In the genomic region with DNA sequence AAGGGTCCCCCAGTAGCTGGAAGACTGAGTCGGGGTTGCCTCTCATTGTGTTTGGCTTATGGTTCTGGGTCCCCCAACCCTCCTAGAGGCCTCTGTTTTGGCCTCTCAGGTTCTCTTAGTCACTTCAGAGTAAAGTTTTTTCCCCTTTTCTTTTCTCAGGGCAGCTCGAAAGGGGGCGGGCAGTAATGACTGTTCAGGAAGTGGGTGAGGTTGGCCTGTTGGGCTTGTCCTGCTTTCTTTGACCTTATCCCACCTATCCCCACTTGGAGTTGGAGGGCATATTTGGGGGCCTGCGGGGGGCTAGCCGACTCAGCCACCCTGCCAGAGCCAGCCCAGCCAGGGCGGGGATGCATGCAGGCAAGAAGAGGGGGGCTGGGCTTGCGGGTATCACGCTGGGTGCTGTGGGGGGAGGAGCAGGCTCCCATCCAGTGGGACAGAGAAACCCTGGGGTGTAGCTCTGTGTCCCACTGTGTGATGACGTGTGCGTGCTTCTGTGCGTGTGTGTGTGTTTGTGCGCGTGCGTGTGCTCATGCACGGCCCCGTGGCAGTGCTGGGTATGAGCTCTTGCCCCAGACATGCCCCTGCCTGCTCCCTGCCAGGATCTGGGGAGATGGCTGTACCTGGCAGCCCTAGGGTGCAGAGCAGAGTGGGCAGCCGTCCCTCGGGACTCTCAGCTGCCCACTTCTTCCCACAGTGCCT, we compare ENCODE assay signal across 7 cellular contexts. TPM values are rescaled to one million over a fixed set of nuclear protein-coding genes. Genes with fewer than 3 reads are reported as not detected.
DNase-seq lines count a peak whose midpoint lies in the region; ATAC-seq, FAIRE-seq and TF ChIP-seq lines count a peak whose summit lies in the region.

No MANE protein-coding gene starts in this region.

- CTCF ChIA-PET in PC-9 (lab: Charles Lee): interaction anchor here (0.5 kb wide), 1 partner anchor 12 kb away, joined by 13 read pairs; no protein-coding TSS in a partner anchor

- POLR2A ChIA-PET in PC-9 (lab: Charles Lee; ENCODE audit: unreplicated experiment): interaction anchor here (0.6 to 1.4 kb wide), 2 partner anchors 9 to 28 kb away, joined by 3 to 7 read pairs; a partner anchor contains a TSS

- H3K9me3 ChIP-seq in PC-9 (ENCODE audit: insufficient read depth, low read depth) (no peaks in the 10 kb centered on the region), cardiac muscle cell (ENCODE audit: low read depth) (no peaks in the 10 kb centered on the region)

- H3K79me2 ChIP-seq in PC-9 (ENCODE audit: low read depth): peaks cover 19% of the 10 kb centered on the region

- H3K27ac ChIP-seq in PC-9 (peak overlapping the region; percentile 46; the same call in 1 of the 2 replicates), cardiac muscle cell (peak overlapping the region; percentile 87)

- H3K36me3 ChIP-seq in PC-9 (ENCODE audit: low read depth) (no peaks in the 10 kb centered on the region), cardiac muscle cell (no peaks in the 10 kb centered on the region)

- no peak for TF ChIP-seq CTCF in PC-9 (conservative IDR thresholded peaks at IDR 0.05)
- TF ChIP-seq CTCF in cardiac muscle cell (IDR thresholded peaks at IDR 0.05; ENCODE audit: low read depth, low read length): no peak

- no peak for DNase-seq in GM18507 (ENCODE audit: extremely low spot score, insufficient read length, low read depth)
- peak; percentile 56 to 59 for DNase-seq in PC-9
- DNase-seq in activated gamma-delta T cell treated with Interleukin-2 at 50 U/mL for 16 hours: peak; percentile 49
- DNase-seq in cardiac muscle cell (ENCODE audit: low read depth in 1 of 2, low spot score in 1 of 2): peak in 1 of 2 donors; percentile 55
- peak; percentile 78 for DNase-seq in sciatic nerve (ENCODE audit: low spot score)
- DNase-seq in SHP77 treated with DMSO at 0.1 percent for 48 hours (lab: John Stamatoyannopoulos, UW): no peak

- H3K4me3 ChIP-seq in PC-9 (peak overlapping the region; percentile 57; the same call in 1 of the 2 replicates), cardiac muscle cell (peak overlapping the region; percentile 60)

- H3K4me2 ChIP-seq in PC-9: peak overlapping the region; percentile 98

- no peaks in the 10 kb centered on the region; the same call in 1 of the 2 replicates for H4K20me1 ChIP-seq in PC-9 (ENCODE audit: insufficient read depth)

- H2AFZ ChIP-seq in PC-9: no peak overlapping the region

- BruUV-seq in PC-9 (replicated peaks; lab: Mats Ljungman, UMichigan): no TSS peak

- H3K27me3 ChIP-seq in PC-9 (ENCODE audit: insufficient read depth, low read depth) (no peaks in the 10 kb centered on the region), cardiac muscle cell (no peaks in the 10 kb centered on the region)

- no peaks in the 10 kb centered on the region for H3K9me2 ChIP-seq in PC-9 (ENCODE audit: insufficient read depth)

- H3K4me1 ChIP-seq in PC-9 (replicated peaks; ENCODE audit: insufficient read depth) (peaks cover 20% of the 10 kb centered on the region), cardiac muscle cell (ENCODE audit: low read depth) (peaks cover 6% of the 10 kb centered on the region)

- FAIRE-seq in GM18507 (lab: Jason Lieb, UNC): peak; percentile 90

- H3F3A ChIP-seq in PC-9 (ENCODE audit: insufficient read depth, low read depth): no peaks in the 10 kb centered on the region; the same call in 1 of the 2 replicates

- intact Hi-C loops in PC-9 (cut with micrococcal nuclease; ENCODE audit: unreplicated experiment): no loop called here
- intact Hi-C loops in sciatic nerve (cut with DNase I): no loop called here

- ATAC-seq in sciatic nerve (no peak), GM19023 (IDR thresholded peaks at IDR 0.05; ENCODE audit: unreplicated experiment) (no peak)

RNA-seq across cellular contexts. Expression of a gene that starts 1.4 kb away (rescaled TPM):
- total RNA-seq in PC-9 (2021) (58.1 and 60.7 TPM in 2 replicates), cardiac muscle cell (55.5 and 62.9 TPM in 2 replicates), sciatic nerve (92.1 TPM)
- 18.1 and 18.7 TPM in 2 replicates for polyA plus RNA-seq in cardiac muscle cell

RNA-seq across cellular contexts. Expression of a gene that starts 15.6 kb away (rescaled TPM):
- total RNA-seq in PC-9 (2021): 57.4 and 79.1 TPM in 2 replicates
- 97.6 and 108 TPM in 2 replicates for total RNA-seq in cardiac muscle cell
- polyA plus RNA-seq in cardiac muscle cell: 25.1 and 25.4 TPM in 2 replicates
- total RNA-seq in sciatic nerve: 90.7 TPM

RNA-seq across cellular contexts. Expression of a gene that starts 28.1 kb away (rescaled TPM):
- 37.4 and 44.6 TPM in 2 replicates for total RNA-seq in PC-9 (2021)
- 28.0 and 33.2 TPM in 2 replicates for total RNA-seq in cardiac muscle cell
- polyA plus RNA-seq in cardiac muscle cell: 35.3 and 40.2 TPM in 2 replicates
- total RNA-seq in sciatic nerve: 29.2 TPM

RNA-seq across cellular contexts. Expression of a gene that starts 31.4 kb away (rescaled TPM):
- total RNA-seq in PC-9 (2021) (0.85 and 1.1 TPM in 2 replicates), cardiac muscle cell (1.3 and 1.4 TPM in 2 replicates), sciatic nerve (0.45 TPM)
- 0.16 and 2.9 TPM in 2 replicates for polyA plus RNA-seq in cardiac muscle cell

RNA-seq across cellular contexts. Expression of a gene that starts 31.9 kb away (rescaled TPM):
- total RNA-seq in PC-9 (2021) (70.2 and 90.1 TPM in 2 replicates), cardiac muscle cell (91.2 and 144 TPM in 2 replicates), sciatic nerve (7.4 TPM)
- polyA plus RNA-seq in cardiac muscle cell: 87.9 and 131 TPM in 2 replicates

Comparison
In these comparisons a context has a peak if more than half of its experiments do, and no peak if none do; other contexts are left out.
1. DNase-seq: peak in PC-9 (2 of 2), activated gamma-delta T cell treated with Interleukin-2 at 50 U/mL for 16 hours (single experiment) and sciatic nerve (single experiment); none in GM18507 (single experiment) and SHP77 treated with DMSO at 0.1 percent for 48 hours (single experiment).